Comparison of ENCODE assay signal across 1 cellular context in the genomic region with DNA sequence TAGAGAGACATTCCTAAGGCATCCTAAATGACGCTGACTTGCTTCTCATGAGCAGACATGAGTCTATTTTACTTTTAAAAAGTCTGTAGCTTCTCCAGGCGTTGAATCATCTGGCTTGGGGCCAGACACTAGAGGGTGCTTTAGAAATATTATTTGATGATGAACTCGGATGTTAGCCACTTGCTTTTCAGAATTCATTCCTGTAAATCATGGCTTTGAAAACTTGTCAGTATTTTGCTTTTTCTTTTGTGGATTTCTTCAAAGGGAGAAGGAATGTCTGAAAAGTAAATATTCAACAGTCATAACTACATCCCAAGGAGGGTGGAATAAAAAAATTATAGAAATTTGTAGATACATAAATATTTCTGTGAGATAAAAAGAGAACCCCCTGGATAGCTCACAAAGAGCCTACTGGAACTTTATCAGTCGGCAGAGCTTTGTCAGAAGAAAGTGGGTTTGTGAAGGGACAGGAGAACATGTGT.
TF ChIP-seq lines count a peak whose summit lies in the region.

No MANE protein-coding gene starts in this region.

TF ChIP-seq in SK-N-SH, 30 proteins besides CTCF, POLR2A, EP300 and RAD21 (continued from another document):
- TF ChIP-seq, protein P1, sequence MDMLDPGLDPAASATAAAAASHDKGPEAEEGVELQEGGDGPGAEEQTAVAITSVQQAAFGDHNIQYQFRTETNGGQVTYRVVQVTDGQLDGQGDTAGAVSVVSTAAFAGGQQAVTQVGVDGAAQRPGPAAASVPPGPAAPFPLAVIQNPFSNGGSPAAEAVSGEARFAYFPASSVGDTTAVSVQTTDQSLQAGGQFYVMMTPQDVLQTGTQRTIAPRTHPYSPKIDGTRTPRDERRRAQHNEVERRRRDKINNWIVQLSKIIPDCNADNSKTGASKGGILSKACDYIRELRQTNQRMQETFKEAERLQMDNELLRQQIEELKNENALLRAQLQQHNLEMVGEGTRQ (IDR thresholded peaks at IDR 0.05; ENCODE audit: borderline replicate concordance, low read depth, low read length): no peak
- TF ChIP-seq POLR2AphosphoS5 (IDR thresholded peaks at IDR 0.05; ENCODE audit: low read depth, low read length) (peak; percentile 70; the same call in 1 of the 2 replicates), MEF2A (IDR thresholded peaks at IDR 0.05; ENCODE audit: borderline replicate concordance, low read depth) (peak; percentile 38; the same call in 1 of the 2 replicates), MXI1 (IDR thresholded peaks at IDR 0.05; ENCODE audit: low read depth, low read length) (no peak), JUND (IDR thresholded peaks at IDR 0.05) (peak; percentile 86), GATA2 (CRISPR knock-in tag; IDR thresholded peaks at IDR 0.05) (no peak), RXRA (IDR thresholded peaks at IDR 0.05; ENCODE audit: borderline replicate concordance, low read depth) (no peak; the same call in 1 of the 2 replicates)
- TF ChIP-seq, protein P2, sequence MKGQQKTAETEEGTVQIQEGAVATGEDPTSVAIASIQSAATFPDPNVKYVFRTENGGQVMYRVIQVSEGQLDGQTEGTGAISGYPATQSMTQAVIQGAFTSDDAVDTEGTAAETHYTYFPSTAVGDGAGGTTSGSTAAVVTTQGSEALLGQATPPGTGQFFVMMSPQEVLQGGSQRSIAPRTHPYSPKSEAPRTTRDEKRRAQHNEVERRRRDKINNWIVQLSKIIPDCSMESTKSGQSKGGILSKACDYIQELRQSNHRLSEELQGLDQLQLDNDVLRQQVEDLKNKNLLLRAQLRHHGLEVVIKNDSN (IDR thresholded peaks at IDR 0.05; ENCODE audit: borderline replicate concordance, low read depth): no peak
TF ChIP-seq in SK-N-SH: peak in this region for 10.
